Comparison of ENCODE assay signal across 20 cellular contexts in the genomic region with DNA sequence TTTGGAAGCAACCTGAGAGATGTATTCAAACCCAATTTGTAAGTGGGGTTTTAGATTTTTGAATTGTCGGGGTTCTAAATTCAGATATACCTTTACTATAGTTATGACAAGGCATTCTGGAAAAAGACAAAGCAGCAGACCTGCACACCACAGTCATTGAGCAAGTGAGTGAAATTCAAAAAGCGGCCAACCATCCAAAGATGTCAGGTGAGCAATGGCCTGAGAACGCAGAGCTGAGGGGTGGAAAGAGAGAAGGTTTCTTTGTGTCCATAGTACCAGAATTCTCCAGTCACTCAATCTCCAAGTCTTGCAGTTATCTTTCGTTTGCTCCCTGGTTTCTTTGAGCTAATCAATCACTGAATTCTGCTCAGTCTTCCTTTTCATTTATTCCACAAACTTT. TPM values are rescaled to one million over a fixed set of nuclear protein-coding genes. Genes with fewer than 3 reads are reported as not detected.
DNase-seq lines count a peak whose midpoint lies in the region; ATAC-seq and TF ChIP-seq lines count a peak whose summit lies in the region.
"Had no signal": no experiment of that assay in that cellular context is flagged by ENCODE, and none has a peak within 500 bp of the region (broad histone marks: within the 10 kb centered on the region; RNA-seq: fewer than 3 reads in every experiment).

No MANE protein-coding gene starts in this region.

- ATAC-seq in GM18868 (IDR thresholded peaks at IDR 0.05; ENCODE audit: unreplicated experiment): peak; percentile 45
- no peak for ATAC-seq in IMR-90 (ENCODE audit: low read depth)
- ATAC-seq: A549; CD8-positive, alpha-beta T cell; GM12878 had no signal

- no peak overlapping the region for H2BK20ac ChIP-seq in IMR-90 (ENCODE audit: low read depth, low read length)

- no TSS peak for BruUV-seq in IMR-90 (replicated peaks; lab: Mats Ljungman, UMichigan)

- no peak overlapping the region for H3K56ac ChIP-seq in IMR-90 (ENCODE audit: extremely low read depth, insufficient read depth, low read length)

- no peak overlapping the region for H2BK15ac ChIP-seq in IMR-90 (ENCODE audit: low read depth, low read length)

- H3K14ac ChIP-seq in IMR-90 (replicated peaks; ENCODE audit: low read depth, low read length): no peak overlapping the region

- no peaks in the 10 kb centered on the region for H3K79me2 ChIP-seq in SK-N-SH (ENCODE audit: insufficient read depth)

- 0 out of 2 replicates have a peak overlapping the region, but pooled peaks have one; percentile 4 for H2AK5ac ChIP-seq in IMR-90 (ENCODE audit: low read depth, low read length)

- H3K9me2 ChIP-seq in SK-N-SH: no peaks in the 10 kb centered on the region

- H3K79me1 ChIP-seq in IMR-90 (ENCODE audit: low read depth in 1 of 2, low read length in 2 of 2): no peaks in the 10 kb centered on the region

- 0 out of 2 replicates have a peak overlapping the region, but pooled peaks have one; percentile 16 for H4K5ac ChIP-seq in IMR-90 (ENCODE audit: low read depth, low read length)

- TF ChIP-seq RAD21 in IMR-90 (IDR thresholded peaks at IDR 0.05; ENCODE audit: low read length) (no peak), SK-N-SH (IDR thresholded peaks at IDR 0.05; ENCODE audit: low read length) (no peak)

- H3F3A ChIP-seq in SK-N-SH (replicated peaks; ENCODE audit: insufficient read depth): no peaks in the 10 kb centered on the region

- peaks cover 8% of the 10 kb centered on the region for H3K4me1 ChIP-seq in IMR-90 (ENCODE audit: control insufficient read depth, insufficient read depth, low read length)
- no peaks in the 10 kb centered on the region; a peak in 1 of 4 replicates for H3K4me1 ChIP-seq in SK-N-SH (ENCODE audit: control insufficient read depth in 1 of 2, insufficient read depth in 2 of 2, low read depth in 1 of 2, low read length in 1 of 2)

- POLR2A ChIA-PET in IMR-90 (lab: Charles Lee; ENCODE audit: unreplicated experiment): no interaction called here
- POLR2A ChIA-PET in SK-N-SH (lab: Yijun Ruan, JAX): no interaction called here

- H3K27ac ChIP-seq in IMR-90 (ENCODE audit: insufficient read depth, low read length): no peak overlapping the region
- no peak overlapping the region for H3K27ac ChIP-seq in SK-N-SH (ENCODE audit: low read depth in 2 of 2, low read length in 1 of 2)
- H3K27ac ChIP-seq: 22Rv1; A549; BLaER1 treated with 17β-estradiol and CSF1 and Interleukin-3, amounts not matched to agents 10 nM and 100 nM; C4-2B had no signal

- no peak overlapping the region for H4K8ac ChIP-seq in IMR-90 (ENCODE audit: low read depth in 2 of 2, low read length in 2 of 2)

- H2AFZ ChIP-seq in IMR-90 (replicated peaks; ENCODE audit: low read length, poor library complexity) (no peak overlapping the region), SK-N-SH (ENCODE audit: low read depth) (no peak overlapping the region)

- H3K4me2 ChIP-seq in IMR-90 (ENCODE audit: low read depth, low read length) (no peak overlapping the region), SK-N-SH (no peak overlapping the region)
- H3K4me2 ChIP-seq: BLaER1 treated with 17β-estradiol and CSF1 and Interleukin-3, amounts not matched to agents 10 nM and 100 nM had no signal

- CTCF ChIA-PET in IMR-90 (lab: Yijun Ruan, JAX) (no interaction called here), SK-N-SH (lab: Yijun Ruan, JAX) (no interaction called here)

- 0 out of 2 replicates have a peak, but pooled peaks cover 3% of the 10 kb centered on the region for H3K9me1 ChIP-seq in IMR-90 (ENCODE audit: insufficient read depth, low read length)

- no peak overlapping the region for H2BK5ac ChIP-seq in IMR-90 (ENCODE audit: low read depth, low read length, poor library complexity, severe bottlenecking)

- dilution Hi-C loops in IMR-90 (cut with HindIII; ENCODE audit: low sequenced_read_pairs, unreplicated experiment): no loop called here

- no peak for TF ChIP-seq EP300 in SK-N-SH (IDR thresholded peaks at IDR 0.05; ENCODE audit: borderline replicate concordance in 1 of 2, low read depth in 1 of 2, low read length in 1 of 2)

- H3K9me3 ChIP-seq in IMR-90 (ENCODE audit: control insufficient read depth, insufficient read depth, low read length) (no peaks in the 10 kb centered on the region), SK-N-SH (no peaks in the 10 kb centered on the region)
- H3K9me3 ChIP-seq: A549; BLaER1 treated with 17β-estradiol and CSF1 and Interleukin-3, amounts not matched to agents 10 nM and 100 nM; Caco-2 had no signal

- in situ Hi-C loops in IMR-90 (cut with MboI; ENCODE audit: low sequenced_read_pairs): no loop called here

- WGBS in IMR-90 (ENCODE audit: extremely low coverage in 2 of 2, insufficient read length in 1 of 2), 2 experiments: 40% methylated on average over 1 of the region's 4 CpGs; no CpG with 5 or more reads in 1 of the 2 experiments
- 51% methylated on average over 4 of the region's 4 CpGs for WGBS in SK-N-SH (ENCODE audit: low lambda C conversion rate)

- no peak overlapping the region; the same call in 1 of the 2 replicates for H4K91ac ChIP-seq in IMR-90 (ENCODE audit: insufficient read depth, low read depth, low read length)

- H3K9ac ChIP-seq in IMR-90 (ENCODE audit: low read depth, low read length): no peak overlapping the region
- H3K9ac ChIP-seq in SK-N-SH: no peak overlapping the region
- H3K9ac ChIP-seq: BLaER1 treated with 17β-estradiol and CSF1 and Interleukin-3, amounts not matched to agents 10 nM and 100 nM had no signal

- TF ChIP-seq CTCF in IMR-90 (conservative IDR thresholded peaks at IDR 0.05; ENCODE audit: low read depth, low read length) (no peak), SK-N-SH (IDR thresholded peaks at IDR 0.05) (no peak)

- H3K36me3 ChIP-seq in IMR-90 (ENCODE audit: control insufficient read depth, insufficient read depth, low read length): no peaks in the 10 kb centered on the region
- no peaks in the 10 kb centered on the region for H3K36me3 ChIP-seq in SK-N-SH (replicated peaks in 1 of 2; ENCODE audit: control insufficient read depth in 1 of 2, insufficient read depth in 2 of 2, low read length in 1 of 2)
- H3K36me3 ChIP-seq: BLaER1 treated with 17β-estradiol and CSF1 and Interleukin-3, amounts not matched to agents 10 nM and 100 nM had no signal

- H3K4ac ChIP-seq in IMR-90 (ENCODE audit: low read depth, low read length): no peak overlapping the region

- no peak overlapping the region for H2AK9ac ChIP-seq in IMR-90 (replicated peaks; ENCODE audit: low read depth, low read length, poor library complexity)

- intact Hi-C loops in IMR-90 (cut with micrococcal nuclease): no loop called here

- H4K20me1 ChIP-seq in IMR-90 (ENCODE audit: insufficient read depth, low read length) (no peaks in the 10 kb centered on the region), SK-N-SH (ENCODE audit: insufficient read depth) (no peaks in the 10 kb centered on the region)
- H4K20me1 ChIP-seq: BLaER1 treated with 17β-estradiol and CSF1 and Interleukin-3, amounts not matched to agents 10 nM and 100 nM had no signal

- no peak for TF ChIP-seq POLR2A in IMR-90 (IDR thresholded peaks at IDR 0.05; ENCODE audit: low read depth, low read length)

- no peak overlapping the region for H3K4me3 ChIP-seq in IMR-90 (ENCODE audit: insufficient read depth, low read depth, low read length)
- no peak overlapping the region for H3K4me3 ChIP-seq in SK-N-SH (ENCODE audit: low read depth in 2 of 2, low read length in 1 of 2)
- H3K4me3 ChIP-seq: A549; BLaER1 treated with 17β-estradiol and CSF1 and Interleukin-3, amounts not matched to agents 10 nM and 100 nM; GM12878 had no signal

- 0 out of 2 replicates have a peak overlapping the region, but pooled peaks have one; percentile 42 for H3K18ac ChIP-seq in IMR-90 (ENCODE audit: low read depth, low read length)

- no peak overlapping the region for H2BK120ac ChIP-seq in IMR-90 (ENCODE audit: low read depth, low read length)

- no peaks in the 10 kb centered on the region for H3K27me3 ChIP-seq in IMR-90 (ENCODE audit: control insufficient read depth, insufficient read depth, low read length)
- no peaks in the 10 kb centered on the region; the same call in 1 of the 2 replicates for H3K27me3 ChIP-seq in SK-N-SH (ENCODE audit: insufficient read depth)
- H3K27me3 ChIP-seq: BLaER1 treated with 17β-estradiol and CSF1 and Interleukin-3, amounts not matched to agents 10 nM and 100 nM had no signal

- no peak overlapping the region for H3K23ac ChIP-seq in IMR-90 (ENCODE audit: low read depth, low read length)

- DNase-seq in IMR-90 (no peak), renal cortical epithelial cell (ENCODE audit: low read depth) (peak; percentile 34), cerebellum (ENCODE audit: low spot score) (no peak), SK-N-SH (no peak), LoVo (ENCODE audit: low spot score) (no peak)
- DNase-seq: AML-193; Caco-2; Calu3; CD4-positive, alpha-beta T cell; CD8-positive, alpha-beta T cell; DMS79; DND-41; EL; GDM1 had no signal

TF ChIP-seq in IMR-90, 13 proteins besides CTCF, POLR2A, EP300 and RAD21 (continues in another document):
- no peak for TF ChIP-seq BHLHE40 (IDR thresholded peaks at IDR 0.05; ENCODE audit: low read depth, low read length)
- TF ChIP-seq MAFK (IDR thresholded peaks at IDR 0.05; ENCODE audit: low read depth, low read length): no peak
- no peak for TF ChIP-seq SMC3 (IDR thresholded peaks at IDR 0.05; ENCODE audit: low read depth, low read length)
- no peak for TF ChIP-seq RCOR1 (IDR thresholded peaks at IDR 0.05; ENCODE audit: insufficient replicate concordance, low read length)

RNA-seq across cellular contexts. Expression of gene FRK, which starts 1.8 kb away (rescaled TPM):
- total RNA-seq in IMR-90 (2012; rRNA removed) (under 0.01 TPM in 2 replicates), renal cortical epithelial cell (21.7 and 44.4 TPM in 2 replicates), cerebellum (0.36 TPM)
- polyA plus RNA-seq in IMR-90 (2012; rRNA removed) (under 0.01 and 0.02 TPM in 2 replicates), SK-N-SH (2012; rRNA removed) (under 0.01 and 0.02 TPM in 2 replicates)
- 0.01 TPM in 1 of 2 replicates, not detected in the other for polyA plus RNA-seq in IMR-90 (2012; cell fraction: cytosol; rRNA removed)
- polyA plus RNA-seq in IMR-90 (2012; cell fraction: nucleus; rRNA removed; ENCODE audit: low replicate concordance): 0.02 and 0.09 TPM in 2 replicates
- under 0.01 and 0.01 TPM in 2 replicates for polyA plus RNA-seq in SK-N-SH (2012; cell fraction: cytosol; rRNA removed)
- under 0.01 and 0.01 TPM in 2 replicates for polyA plus RNA-seq in SK-N-SH (2012; cell fraction: nucleus; rRNA removed)
- total RNA-seq: CD4-positive, alpha-beta T cell had no signal

RNA-seq across cellular contexts. Expression of gene NT5DC1, which starts 38.2 kb away (rescaled TPM):
- total RNA-seq in IMR-90 (2012; rRNA removed) (7.5 and 11.7 TPM in 2 replicates), renal cortical epithelial cell (8.3 and 12.3 TPM in 2 replicates), cerebellum (5.3 TPM)
- polyA plus RNA-seq in IMR-90 (2012; rRNA removed) (12.0 and 16.8 TPM in 2 replicates), SK-N-SH (2012; rRNA removed) (20.3 and 21.0 TPM in 2 replicates)
- 6.8 and 12.6 TPM in 2 replicates for polyA plus RNA-seq in IMR-90 (2012; cell fraction: cytosol; rRNA removed)
- 4.9 and 12.9 TPM in 2 replicates for polyA plus RNA-seq in IMR-90 (2012; cell fraction: nucleus; rRNA removed; ENCODE audit: low replicate concordance)
- 18.5 and 23.5 TPM in 2 replicates for polyA plus RNA-seq in SK-N-SH (2012; cell fraction: cytosol; rRNA removed)
- 7.4 and 18.2 TPM in 2 replicates for polyA plus RNA-seq in SK-N-SH (2012; cell fraction: nucleus; rRNA removed)

Comparison
In these comparisons a context has a peak if more than half of its experiments do, and no peak if none do; other contexts are left out.
1. RNA of gene FRK, which starts 1.8 kb away (total RNA-seq): 21.7 to 44.4 TPM in renal cortical epithelial cell; 0.36 TPM in cerebellum (single experiment) and under 0.01 TPM in IMR-90; every median in the first group is over 10 times any median in the second.